ENCODE assay signal across 25 cellular contexts in the genomic region with DNA sequence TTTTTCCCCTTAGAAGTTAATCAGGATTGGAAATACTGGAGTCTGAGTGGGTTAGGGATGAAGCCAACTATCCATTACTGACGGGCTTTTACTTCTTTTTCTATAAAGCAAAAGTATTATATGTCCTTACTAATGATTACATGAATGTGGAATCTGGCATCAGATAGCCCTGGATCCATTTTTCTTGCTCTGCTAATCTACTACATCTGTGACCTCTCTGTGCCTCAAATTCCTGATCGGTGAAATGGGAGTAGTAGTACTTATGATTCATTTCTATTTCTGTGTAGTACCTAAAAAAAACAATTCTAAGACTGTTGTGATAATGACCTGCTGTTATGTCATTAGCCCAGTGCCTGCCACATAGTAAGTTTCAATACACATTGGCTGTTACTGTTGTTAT.
"Had no signal": no experiment of that assay in that cellular context is flagged by ENCODE, and none has a peak within 500 bp of the region (broad histone marks: within the 10 kb centered on the region; RNA-seq: fewer than 3 reads in every experiment).

No MANE protein-coding gene starts in this region.

- H3K4me3 ChIP-seq: MG63 had no signal

- DNase-seq: IMR-90; Karpas-422; KG1; MG63; NCI-H1092; NCI-H1105 treated with DMSO at 0.1 percent for 48 hours; NCI-H1417 treated with DMSO at 0.1 percent for 48 hours; NCI-H146; NCI-H1694 treated with DMSO at 0.1 percent for 48 hours; NCI-H1930; NCI-H2081; NCI-H2171; NCI-H226; NCI-H446; NCI-H510A; NCI-H524 treated with DMSO at 0.1 percent for 48 hours; NCI-H69; NCI-H774; NK-92 treated with Interleukin-12 subunit alpha and Interleukin-12 subunit beta, amount 100 ng/mL, for 24 hours; PC-3; SHP77; SK-N-SH had no signal

- ATAC-seq: HepG2, Panc1, PC-3 had no signal

- H3K27ac ChIP-seq: RWPE1 had no signal

- H3K27me3 ChIP-seq: MG63 had no signal

- H3K9me3 ChIP-seq: MG63, SK-N-SH had no signal

- H3K4me2 ChIP-seq: SK-N-SH had no signal

- H3K36me3 ChIP-seq: MG63 had no signal

- H3K9ac ChIP-seq: SK-N-SH had no signal

- FAIRE-seq: HepG2 had no signal
